1 cellular context compared by ENCODE assay signal in the genomic region with DNA sequence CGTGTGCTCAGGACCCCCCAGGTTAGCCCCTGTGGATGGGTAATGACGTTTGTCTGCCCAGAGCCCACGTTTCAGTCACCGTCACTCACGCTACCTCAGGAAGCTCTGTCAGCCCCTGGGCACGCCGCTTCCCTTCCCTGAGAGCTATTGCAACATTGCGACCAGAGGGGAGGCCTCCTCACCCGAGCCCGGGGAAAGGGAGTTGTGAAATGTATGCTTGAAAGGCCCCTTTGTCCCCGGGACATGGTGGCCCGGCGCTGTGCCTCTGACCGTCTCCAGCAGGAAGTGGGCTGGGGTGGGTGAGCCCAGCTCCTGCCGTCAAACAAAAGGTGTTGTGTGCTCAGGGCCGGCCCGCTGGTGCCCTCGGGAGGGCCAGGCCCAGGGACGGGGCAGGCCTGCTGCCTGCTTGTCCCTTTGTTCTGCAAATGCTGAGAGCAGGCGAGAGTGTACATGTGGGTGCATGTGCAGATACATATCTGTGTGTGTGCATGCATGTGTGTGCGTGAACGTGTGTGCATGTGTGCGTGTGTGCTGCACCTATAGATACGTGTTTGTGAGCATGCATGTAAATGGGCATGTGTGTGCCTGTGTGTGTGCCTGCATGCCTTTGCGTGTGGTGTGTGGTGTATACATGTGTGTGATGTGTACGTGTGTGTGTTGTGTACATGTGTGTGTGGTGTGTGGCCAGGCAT.
TF ChIP-seq lines count a peak whose summit lies in the region.

No MANE protein-coding gene starts in this region.

TF ChIP-seq in GM23338, 12 proteins besides CTCF, POLR2A, EP300 and RAD21 (continued from another document):
- TF ChIP-seq, protein P1, sequence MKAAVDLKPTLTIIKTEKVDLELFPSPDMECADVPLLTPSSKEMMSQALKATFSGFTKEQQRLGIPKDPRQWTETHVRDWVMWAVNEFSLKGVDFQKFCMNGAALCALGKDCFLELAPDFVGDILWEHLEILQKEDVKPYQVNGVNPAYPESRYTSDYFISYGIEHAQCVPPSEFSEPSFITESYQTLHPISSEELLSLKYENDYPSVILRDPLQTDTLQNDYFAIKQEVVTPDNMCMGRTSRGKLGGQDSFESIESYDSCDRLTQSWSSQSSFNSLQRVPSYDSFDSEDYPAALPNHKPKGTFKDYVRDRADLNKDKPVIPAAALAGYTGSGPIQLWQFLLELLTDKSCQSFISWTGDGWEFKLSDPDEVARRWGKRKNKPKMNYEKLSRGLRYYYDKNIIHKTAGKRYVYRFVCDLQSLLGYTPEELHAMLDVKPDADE (IDR thresholded peaks at IDR 0.05): no peak
- TF ChIP-seq NANOG (IDR thresholded peaks at IDR 0.05; ENCODE audit: borderline replicate concordance) (no peak), EZH2 (IDR thresholded peaks at IDR 0.05; ENCODE audit: low read depth, unreplicated experiment) (no peak), POLR2AphosphoS5 (IDR thresholded peaks at IDR 0.05; ENCODE audit: low read depth) (no peak), ZNF114 (CRISPR knock-in tag; IDR thresholded peaks at IDR 0.05) (no peak), REST (IDR thresholded peaks at IDR 0.05; ENCODE audit: unreplicated experiment) (no peak)
